23 cellular contexts compared by ENCODE assay signal in the genomic region with DNA sequence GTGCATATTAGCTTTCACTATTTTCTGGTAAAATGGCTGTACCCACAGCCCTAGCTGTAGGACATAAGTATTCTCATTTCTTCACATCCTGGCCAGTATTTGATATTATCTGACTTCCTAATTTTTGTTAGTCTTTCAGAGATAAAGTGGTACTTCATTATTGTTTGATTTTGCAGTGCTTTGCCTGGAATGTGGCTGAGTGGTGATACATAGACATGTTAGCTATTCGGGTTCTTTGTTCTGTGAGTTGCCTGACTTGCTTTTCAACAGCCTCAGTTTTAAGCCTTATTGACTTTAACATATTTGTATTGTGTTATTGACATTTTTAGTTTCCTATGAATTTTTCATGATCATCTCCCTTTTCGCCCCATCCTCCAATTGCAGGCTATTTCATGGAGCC.
A peak's percentile ranks its signal among the peaks of the same experiment; 100 is the strongest.
DNase-seq lines count a peak whose midpoint lies in the region; ATAC-seq, FAIRE-seq and TF ChIP-seq lines count a peak whose summit lies in the region.
"Had no signal": no experiment of that assay in that cellular context is flagged by ENCODE, and none has a peak within 500 bp of the region (broad histone marks: within the 10 kb centered on the region; RNA-seq: fewer than 3 reads in every experiment).

No MANE protein-coding gene starts in this region.

- H3K9me3 ChIP-seq in lung (ENCODE audit: control insufficient read depth in 2 of 2, insufficient read depth in 1 of 2, low read length in 1 of 2) = no peaks in the 10 kb centered on the region
- H3K9me3 ChIP-seq: BLaER1, HAP-1 had no signal

- CTCF ChIA-PET in activated naive CD4-positive, alpha-beta T cell treated with anti-CD3 and anti-CD28 coated beads, Interleukin-2, amount 10 ng/mL, durations not matched to agents 7 days and 5 days (lab: Charles Lee) = no interaction called here

- no peaks in the 10 kb centered on the region for H3K9me3 Mint-ChIP-seq in activated naive CD4-positive, alpha-beta T cell treated with anti-CD3 and anti-CD28 coated beads, Interleukin-2, amount 10 ng/mL, durations not matched to agents 7 days and 5 days
- H3K9me3 Mint-ChIP-seq: CD4-positive, CD25-positive, alpha-beta regulatory T cell; CD8-positive, alpha-beta T cell; HFFc6 had no signal

- FAIRE-seq in D721Med (lab: Jason Lieb, UNC) = no peak
- FAIRE-seq: A204.1, GM12878, H54 had no signal

- H3K4me1 ChIP-seq in lung (ENCODE audit: control insufficient read depth in 2 of 2, insufficient read depth in 2 of 2, low read length in 2 of 2) = no peaks in the 10 kb centered on the region
- H3K4me1 ChIP-seq: BLaER1, HAP-1 had no signal

- no peak for ATAC-seq in lung (ENCODE audit: insufficient read depth, low FRiP score)
- no peak for ATAC-seq in HG03565 (IDR thresholded peaks at IDR 0.05; ENCODE audit: unreplicated experiment)
- ATAC-seq in activated CD4-positive, CD25-positive, alpha-beta regulatory T cell treated with anti-CD3 and anti-CD28 coated beads, Interleukin-2, amount 50 U/mL, for 24 hours = no peak
- ATAC-seq: CD8-positive, alpha-beta T cell; GM12878 had no signal

- no peaks in the 10 kb centered on the region for H3K4me1 Mint-ChIP-seq in activated naive CD4-positive, alpha-beta T cell treated with anti-CD3 and anti-CD28 coated beads, Interleukin-2, amount 10 ng/mL, durations not matched to agents 7 days and 5 days
- H3K4me1 Mint-ChIP-seq: B cell had no signal

- no peak overlapping the region for H3K4me3 Mint-ChIP-seq in activated naive CD4-positive, alpha-beta T cell treated with anti-CD3 and anti-CD28 coated beads, Interleukin-2, amount 10 ng/mL, durations not matched to agents 7 days and 5 days
- H3K4me3 Mint-ChIP-seq: B cell; CD4-positive, CD25-positive, alpha-beta regulatory T cell; CD8-positive, alpha-beta T cell; HFFc6 had no signal

- DNase-seq in SIG-M5 treated with dmso at 0.1 percent for 504 hours (lab: John Stamatoyannopoulos, UW; ENCODE audit: unreplicated experiment) = peak; percentile 16
- no peak for DNase-seq in SIG-M5 (lab: John Stamatoyannopoulos, UW)
- DNase-seq in NCI-H345 (lab: John Stamatoyannopoulos, UW) = peak; percentile 12
- peak; percentile 28 for DNase-seq in lung (ENCODE audit: low spot score)
- no peak for DNase-seq in activated naive CD4-positive, alpha-beta T cell treated with anti-CD3 and anti-CD28 coated beads, Interleukin-2, amount 10 ng/mL, durations not matched to agents 7 days and 5 days
- no peak for DNase-seq in D721Med (ENCODE audit: insufficient read length, low spot score)
- DNase-seq: CD4-positive, CD25-positive, alpha-beta regulatory T cell; CD8-positive, alpha-beta T cell; DMS79; EL; GDM1; GOT3; HFFc6 had no signal

- H3K27me3 ChIP-seq in lung (ENCODE audit: control insufficient read depth, insufficient read depth) = no peaks in the 10 kb centered on the region
- H3K27me3 ChIP-seq: BLaER1 had no signal

- H3K27me3 Mint-ChIP-seq in activated naive CD4-positive, alpha-beta T cell treated with anti-CD3 and anti-CD28 coated beads, Interleukin-2, amount 10 ng/mL, durations not matched to agents 7 days and 5 days = peaks cover 25% of the 10 kb centered on the region

- no peaks in the 10 kb centered on the region for H3K36me3 Mint-ChIP-seq in activated naive CD4-positive, alpha-beta T cell treated with anti-CD3 and anti-CD28 coated beads, Interleukin-2, amount 10 ng/mL, durations not matched to agents 7 days and 5 days
- H3K36me3 Mint-ChIP-seq: CD4-positive, CD25-positive, alpha-beta regulatory T cell; CD8-positive, alpha-beta T cell had no signal

- no peak overlapping the region for H3K27ac ChIP-seq in lung (ENCODE audit: low read depth in 1 of 2, low read length in 1 of 2)
- H3K27ac ChIP-seq: 22Rv1, BLaER1, C4-2B had no signal

- TF ChIP-seq CTCF in lung (IDR thresholded peaks at IDR 0.05; ENCODE audit: control extremely low read depth, extremely low read depth) (no peak), D721Med (IDR thresholded peaks at IDR 0.05; ENCODE audit: insufficient read depth, missing control alignments) (no peak)

- no peaks in the 10 kb centered on the region for H3K36me3 ChIP-seq in lung (ENCODE audit: control insufficient read depth in 2 of 2, insufficient read depth in 2 of 2, low read length in 2 of 2)
- H3K36me3 ChIP-seq: BLaER1, HAP-1 had no signal

- WGBS in lung, 2 donors = 85% methylated on average over 2 of the region's 2 CpGs; no CpG with 5 or more reads in 1 of the 2 donors

- no peak overlapping the region for H3K27ac Mint-ChIP-seq in activated naive CD4-positive, alpha-beta T cell treated with anti-CD3 and anti-CD28 coated beads, Interleukin-2, amount 10 ng/mL, durations not matched to agents 7 days and 5 days
- H3K27ac Mint-ChIP-seq: B cell; CD4-positive, CD25-positive, alpha-beta regulatory T cell; CD8-positive, alpha-beta T cell; HFFc6 had no signal

- no peak overlapping the region for H3K4me3 ChIP-seq in lung
- H3K4me3 ChIP-seq: BLaER1, GM12878, HAP-1 had no signal

Comparison
In these comparisons a context has a peak if more than half of its experiments do, and no peak if none do; other contexts are left out.
1. DNase-seq: peak in SIG-M5 treated with dmso at 0.1 percent for 504 hours (single experiment), NCI-H345 (single experiment) and lung (single experiment); none in SIG-M5 (single experiment), activated naive CD4-positive, alpha-beta T cell treated with anti-CD3 and anti-CD28 coated beads, Interleukin-2, amount 10 ng/mL, durations not matched to agents 7 days and 5 days (single experiment) and D721Med (single experiment).